ENCODE assay signal across 8 cellular contexts in genomic region chr18:23703057-23703986, GRCh38. TPM values are rescaled to one million over a fixed set of nuclear protein-coding genes. Genes with fewer than 3 reads are reported as not detected.
A peak's percentile ranks its signal among the peaks of the same experiment; 100 is the strongest.
DNase-seq lines count a peak whose midpoint lies in the region; ATAC-seq, FAIRE-seq and TF ChIP-seq lines count a peak whose summit lies in the region.

No MANE protein-coding gene starts in this region.

- H3K4me1 ChIP-seq in astrocyte (ENCODE audit: insufficient read depth, low read length) (no peaks in the 10 kb centered on the region), kidney (ENCODE audit: control insufficient read depth in 1 of 2, insufficient read depth in 1 of 2, low read depth in 1 of 2, low read length in 2 of 2) (no peaks in the 10 kb centered on the region), upper lobe of left lung (no peaks in the 10 kb centered on the region)

- H3K4me3 Mint-ChIP-seq in astrocyte (ENCODE audit: unreplicated experiment) = no peak overlapping the region

- peak; percentile 58 for DNase-seq in GM12865 (ENCODE audit: low read depth)
- DNase-seq in NCI-H2107 treated with DMSO at 0.1 percent for 48 hours (lab: John Stamatoyannopoulos, UW; ENCODE audit: unreplicated experiment) = peak; percentile 4
- peak; percentile 49 for DNase-seq in astrocyte (ENCODE audit: low read depth)
- DNase-seq in kidney = no peak
- no peak for DNase-seq in upper lobe of left lung

- TF ChIP-seq EP300 in upper lobe of left lung (IDR thresholded peaks at IDR 0.05) = no peak

- no peaks in the 10 kb centered on the region for H3K79me2 ChIP-seq in astrocyte (ENCODE audit: insufficient read depth, low read length)

- H3K36me3 Mint-ChIP-seq in astrocyte (ENCODE audit: low read depth, unreplicated experiment) = no peaks in the 10 kb centered on the region

- TF ChIP-seq POLR2A in upper lobe of left lung (IDR thresholded peaks at IDR 0.05) = no peak

- H3K27ac ChIP-seq in C4-2B (no peak overlapping the region), astrocyte (ENCODE audit: low read depth, low read length) (no peak overlapping the region), kidney (ENCODE audit: low read depth in 2 of 2, low read length in 2 of 2) (no peak overlapping the region), upper lobe of left lung (no peak overlapping the region)

- no peak overlapping the region for H3K4me3 ChIP-seq in GM12865 (ENCODE audit: low read depth, low read length)
- no peak overlapping the region for H3K4me3 ChIP-seq in astrocyte (ENCODE audit: insufficient read depth, low read depth, low read length)
- no peak overlapping the region for H3K4me3 ChIP-seq in kidney (ENCODE audit: low read length in 2 of 2)
- H3K4me3 ChIP-seq in upper lobe of left lung = no peak overlapping the region

- H3K9me3 Mint-ChIP-seq in astrocyte (ENCODE audit: unreplicated experiment) = peaks cover 5% of the 10 kb centered on the region

- H3K9ac ChIP-seq in astrocyte (ENCODE audit: low read length) = no peak overlapping the region
- H3K9ac ChIP-seq in kidney (ENCODE audit: low read length in 2 of 2) = no peak overlapping the region

- no peaks in the 10 kb centered on the region for H4K20me1 ChIP-seq in astrocyte (ENCODE audit: insufficient read depth, low read length)

- FAIRE-seq in astrocyte (lab: Jason Lieb, UNC) (peak; percentile 73), kidney (lab: Jason Lieb, UNC) (no peak)

- H3K36me3 ChIP-seq in astrocyte (ENCODE audit: insufficient read depth, low read length) (no peaks in the 10 kb centered on the region), kidney (ENCODE audit: control insufficient read depth in 1 of 2, insufficient read depth in 2 of 2, low read length in 2 of 2) (no peaks in the 10 kb centered on the region), upper lobe of left lung (no peaks in the 10 kb centered on the region)

- TF ChIP-seq CTCF in C4-2B (conservative IDR thresholded peaks at IDR 0.05) = peak; percentile 72
- TF ChIP-seq CTCF in GM12865 (IDR thresholded peaks at IDR 0.05; ENCODE audit: insufficient read depth, low read depth, low read length, missing control alignments) = peak; percentile 33
- TF ChIP-seq CTCF in astrocyte (IDR thresholded peaks at IDR 0.05; ENCODE audit: insufficient read depth, low read depth, low read length) = peak; percentile 55
- peak; percentile 8 for TF ChIP-seq CTCF in kidney (IDR thresholded peaks at IDR 0.05; ENCODE audit: borderline replicate concordance, extremely low read depth, insufficient read depth)
- TF ChIP-seq CTCF in upper lobe of left lung (IDR thresholded peaks at IDR 0.05) = peak in 4 of 6 experiments; percentile 23 to 61 (median 59)

- intact Hi-C loops in kidney (cut with DNase I) = no loop called here

- ATAC-seq in upper lobe of left lung (ENCODE audit: low FRiP score in 2 of 2) = peak; percentile 41 to 83
- no peak for ATAC-seq in HG02610 (IDR thresholded peaks at IDR 0.05; ENCODE audit: unreplicated experiment)
- no peak for ATAC-seq in HG02970 (IDR thresholded peaks at IDR 0.05; ENCODE audit: low FRiP score, unreplicated experiment)

- H3K27me3 Mint-ChIP-seq in astrocyte (ENCODE audit: low read depth, unreplicated experiment) = peaks cover 26% of the 10 kb centered on the region

- H3K27ac Mint-ChIP-seq in astrocyte (ENCODE audit: unreplicated experiment) = no peak overlapping the region

- H2AFZ ChIP-seq in astrocyte (ENCODE audit: low read depth, low read length) = no peak overlapping the region

- peaks cover 1% of the 10 kb centered on the region for H3K4me1 Mint-ChIP-seq in astrocyte (ENCODE audit: low read depth, unreplicated experiment)

- H3K4me2 ChIP-seq in astrocyte (ENCODE audit: low read length) = no peak overlapping the region

- H3K9me3 ChIP-seq in astrocyte (ENCODE audit: insufficient read depth, low read depth, low read length) = no peaks in the 10 kb centered on the region
- H3K9me3 ChIP-seq in kidney (ENCODE audit: control insufficient read depth in 1 of 2, low read length in 2 of 2) = peaks cover 0 to 4% of the 10 kb centered on the region in 2 donors
- peaks cover 0 to 9% (median 5%) of the 10 kb centered on the region in 4 donors for H3K9me3 ChIP-seq in upper lobe of left lung

- H3K27me3 ChIP-seq in astrocyte (ENCODE audit: insufficient read depth, low read length) = peaks cover 34% of the 10 kb centered on the region
- H3K27me3 ChIP-seq in upper lobe of left lung = no peaks in the 10 kb centered on the region

- 52% methylated on average over 6 of the region's 6 CpGs for WGBS in upper lobe of left lung, 2 donors

RNA-seq across cellular contexts. Expression of gene LAMA3, which starts 14.1 kb away (rescaled TPM):
- 0.50 and 0.86 TPM in 2 replicates for total RNA-seq in astrocyte
- 66.0 TPM for total RNA-seq in kidney
- 4.4 TPM for polyA plus RNA-seq in kidney (ENCODE audit: insufficient read depth, low read depth, low replicate concordance)
- total RNA-seq in upper lobe of left lung = 100 to 1,000 TPM in 4 of 6 donors, 10 to 100 TPM in 2; 88.2 to 202 (median 141) TPM

RNA-seq across cellular contexts. Expression of gene ANKRD29, which starts 40.6 kb away (rescaled TPM):
- total RNA-seq in astrocyte (0.70 and 0.75 TPM in 2 replicates), kidney (4.9 TPM), upper lobe of left lung (100 to 1,000 TPM in 2 of 6 donors, 10 to 100 TPM in 4; 50.4 to 150 (median 85.8) TPM)
- 5.2 TPM for polyA plus RNA-seq in kidney (ENCODE audit: insufficient read depth, low read depth, low replicate concordance)

Comparison
In these comparisons a context has a peak if more than half of its experiments do, and no peak if none do; other contexts are left out.
1. CTCF ChIP-seq: peak in every context shown above with its lines; median percentile 72 in C4-2B; 59 in upper lobe of left lung; 55 in astrocyte; 33 in GM12865; 8 in kidney.
2. DNase-seq: peak in GM12865 (single experiment), NCI-H2107 treated with DMSO at 0.1 percent for 48 hours (single experiment) and astrocyte (single experiment); none in kidney (single experiment) and upper lobe of left lung (0 of 2).
3. ATAC-seq: peak in upper lobe of left lung (2 of 2); none in HG02610 (single experiment) and HG02970 (single experiment).
4. RNA of gene LAMA3, which starts 14.1 kb away (total RNA-seq): 88.2 to 202 TPM in upper lobe of left lung and 66.0 TPM in kidney (single experiment); 0.50 to 0.86 TPM in astrocyte; every median in the first group is over 10 times any median in the second.